7 cellular contexts compared by ENCODE assay signal in genomic region chr10:126027707-126028106, GRCh38.
"Had no signal": no experiment of that assay in that cellular context is flagged by ENCODE, and none has a peak within 500 bp of the region (broad histone marks: within the 10 kb centered on the region; RNA-seq: fewer than 3 reads in every experiment).

No MANE protein-coding gene starts in this region.

- DNase-seq: H9, HCEC 1CT had no signal

- H3K27ac Mint-ChIP-seq: GM23338, H9 had no signal

- ATAC-seq: GM23338 had no signal

- H3K4me1 Mint-ChIP-seq: GM23338, IgD-negative memory B cell had no signal

- H3K4me3 ChIP-seq: GM23338 had no signal

- H3K36me3 Mint-ChIP-seq: IgD-negative memory B cell had no signal

- H2AFZ ChIP-seq: GM23338 had no signal

- FAIRE-seq: H1, H54, HTR-8/SVneo had no signal

- H3K4me3 Mint-ChIP-seq: GM23338, H9, IgD-negative memory B cell had no signal

- H3K4me2 ChIP-seq: GM23338 had no signal
